In the genomic region with DNA sequence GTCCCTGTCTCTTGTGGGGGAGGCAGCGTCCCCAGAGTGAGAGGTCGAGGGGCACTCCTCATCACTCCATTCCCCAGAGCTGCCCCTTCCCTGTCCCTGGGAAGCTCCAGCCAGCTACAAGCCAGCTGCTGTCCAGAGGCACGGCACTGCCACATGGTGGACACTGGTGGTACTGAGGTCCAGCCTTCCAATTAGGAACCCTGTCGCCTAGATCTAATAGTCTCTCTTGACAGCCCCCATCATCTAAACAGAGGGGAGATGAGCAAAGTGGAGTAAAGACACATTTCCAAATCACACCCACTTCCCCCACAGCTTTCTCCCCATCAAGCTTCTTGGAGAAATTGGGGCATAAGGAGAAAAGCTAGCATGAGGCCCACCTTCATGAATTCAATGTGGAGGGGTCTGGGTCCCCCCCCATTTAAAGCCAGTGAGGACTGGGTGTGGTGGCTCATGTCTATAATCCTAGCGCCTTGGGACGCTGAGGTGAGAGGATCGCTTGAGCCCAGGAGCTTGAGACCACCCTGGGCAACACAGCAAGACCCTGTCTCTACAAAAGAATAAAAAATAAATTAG, we compare ENCODE assay signal across 8 cellular contexts. TPM values are rescaled to one million over a fixed set of nuclear protein-coding genes. Genes with fewer than 3 reads are reported as not detected.
A peak's percentile ranks its signal among the peaks of the same experiment; 100 is the strongest.
DNase-seq lines count a peak whose midpoint lies in the region; ATAC-seq and TF ChIP-seq lines count a peak whose summit lies in the region.

No MANE protein-coding gene starts in this region.

- peaks cover 16% of the 10 kb centered on the region for H3K27me3 Mint-ChIP-seq in central memory CD8-positive, alpha-beta T cell

- TF ChIP-seq CTCF in BJ (IDR thresholded peaks at IDR 0.05; ENCODE audit: insufficient read depth, low read depth, low read length): peak; percentile 96

- H3K36me3 ChIP-seq in BJ (ENCODE audit: control insufficient read depth, insufficient read depth, low read length): no peaks in the 10 kb centered on the region

- POLR2A ChIA-PET in BJ (lab: Charles Lee): interaction anchor here (1.2 kb wide), 1 partner anchor 145 kb away, joined by 5 read pairs; no protein-coding TSS in a partner anchor

- DNase-seq in BJ (ENCODE audit: low read depth): no peak
- peak; percentile 56 for DNase-seq in NCI-H1092 (lab: John Stamatoyannopoulos, UW)
- DNase-seq in SW 1271 (lab: John Stamatoyannopoulos, UW): peak; percentile 30 to 63
- no peak for DNase-seq in central memory CD8-positive, alpha-beta T cell (ENCODE audit: low spot score in 2 of 2)
- peak; percentile 62 to 83 for DNase-seq in left colon
- peak; percentile 65 to 77 for DNase-seq in stimulated activated CD4-positive, alpha-beta T cell treated with anti-CD3 and anti-CD28 coated beads, Interleukin-2, amount 100 ng/mL, for 24 hours

- H3K27ac Mint-ChIP-seq in central memory CD8-positive, alpha-beta T cell (ENCODE audit: low read depth): no peak overlapping the region

- ATAC-seq in GM19035 (IDR thresholded peaks at IDR 0.05; ENCODE audit: unreplicated experiment): peak; percentile 68
- peak; percentile 36 for ATAC-seq in central memory CD8-positive, alpha-beta T cell (replicated peaks; ENCODE audit: extremely low read depth, poor library complexity, severe bottlenecking)
- peak; percentile 73 for ATAC-seq in left colon
- ATAC-seq in GM19452 (IDR thresholded peaks at IDR 0.05; ENCODE audit: unreplicated experiment): no peak

- intact Hi-C loops in left colon (cut with DNase I, micrococcal nuclease): loop anchor here in 1 of 2 donors (5.0 kb wide), 1 partner anchor 146 kb away; no protein-coding TSS in a partner anchor

- H3K4me3 ChIP-seq in BJ (ENCODE audit: low read depth, low read length): no peak overlapping the region

- no peaks in the 10 kb centered on the region for H3K36me3 Mint-ChIP-seq in central memory CD8-positive, alpha-beta T cell (ENCODE audit: insufficient read depth)

- no peaks in the 10 kb centered on the region for H3K27me3 ChIP-seq in BJ (ENCODE audit: control insufficient read depth, insufficient read depth, low read length)

- H3K4me1 Mint-ChIP-seq in central memory CD8-positive, alpha-beta T cell: peaks cover 6% of the 10 kb centered on the region

- no peaks in the 10 kb centered on the region for H3K9me3 Mint-ChIP-seq in central memory CD8-positive, alpha-beta T cell

- CTCF ChIA-PET in BJ (lab: Yijun Ruan, JAX): interaction anchor here (0.6 to 16.7 kb wide), 52 partner anchors 8 to 381 kb away, joined by 3 to 411 read pairs (median 6); a partner anchor contains a TSS

- no peak overlapping the region for H3K4me3 Mint-ChIP-seq in central memory CD8-positive, alpha-beta T cell

RNA-seq across cellular contexts. Expression of a gene that starts 2.1 kb away (rescaled TPM):
- polyA plus RNA-seq in BJ (2011; rRNA removed): 23.1 and 23.9 TPM in 2 replicates
- 9.0 and 24.1 TPM in 2 replicates for polyA minus RNA-seq in BJ (2011; rRNA and poly(A)+ RNA removed)
- not detected for total RNA-seq in left colon

RNA-seq across cellular contexts. Expression of a gene that starts 6.6 kb away (rescaled TPM):
- 5.9 and 9.0 TPM in 2 replicates for polyA plus RNA-seq in BJ (2011; rRNA removed)
- polyA minus RNA-seq in BJ (2011; rRNA and poly(A)+ RNA removed): 6.7 and 11.8 TPM in 2 replicates
- total RNA-seq in left colon: 1 to 10 TPM; 1.8 to 1.9 TPM

RNA-seq across cellular contexts. Expression of a gene that starts 18.4 kb away (rescaled TPM):
- 0.09 TPM in 1 of 2 replicates, not detected in the other for polyA plus RNA-seq in BJ (2011; rRNA removed)
- not detected in 2 replicates for polyA minus RNA-seq in BJ (2011; rRNA and poly(A)+ RNA removed)
- total RNA-seq in left colon: not detected

RNA-seq across cellular contexts. Expression of a gene that starts 22.2 kb away (rescaled TPM):
- polyA plus RNA-seq in BJ (2011; rRNA removed): 12.6 and 27.4 TPM in 2 replicates
- polyA minus RNA-seq in BJ (2011; rRNA and poly(A)+ RNA removed): 26.1 and 35.0 TPM in 2 replicates
- 10 to 100 TPM; 62.5 to 62.8 TPM for total RNA-seq in left colon

RNA-seq across cellular contexts. Expression of a gene that starts 26.6 kb away (rescaled TPM):
- polyA plus RNA-seq in BJ (2011; rRNA removed): 0.98 and 1.0 TPM in 2 replicates
- polyA minus RNA-seq in BJ (2011; rRNA and poly(A)+ RNA removed): 0.51 and 0.66 TPM in 2 replicates
- total RNA-seq in left colon: 10 to 100 TPM in 1 of 2 donors, 1 to 10 TPM in 1; 6.4 to 11.4 TPM

Comparison
In these comparisons a context has a peak if more than half of its experiments do, and no peak if none do; other contexts are left out.
1. DNase-seq: peak in NCI-H1092 (single experiment), SW 1271 (2 of 2), left colon (2 of 2) and stimulated activated CD4-positive, alpha-beta T cell treated with anti-CD3 and anti-CD28 coated beads, Interleukin-2, amount 100 ng/mL, for 24 hours (2 of 2); none in BJ (single experiment) and central memory CD8-positive, alpha-beta T cell (0 of 2).